Comparison of ENCODE assay signal across 18 cellular contexts in genomic region chr9:69936427-69936826, GRCh38.
DNase-seq lines count a peak whose midpoint lies in the region; ATAC-seq, FAIRE-seq and TF ChIP-seq lines count a peak whose summit lies in the region.
"Had no signal": no experiment of that assay in that cellular context is flagged by ENCODE, and none has a peak within 500 bp of the region (broad histone marks: within the 10 kb centered on the region; RNA-seq: fewer than 3 reads in every experiment).

No MANE protein-coding gene starts in this region.

- no peak overlapping the region for H3K9ac ChIP-seq in neuronal stem cell (ENCODE audit: low read depth, low read length, poor library complexity)
- H3K9ac ChIP-seq: parathyroid adenoma had no signal

- no peak overlapping the region for H2BK12ac ChIP-seq in neuronal stem cell (ENCODE audit: low read length)

- H3K27ac ChIP-seq in A549 (no peak overlapping the region), RWPE2 (ENCODE audit: poor library complexity, severe bottlenecking) (no peak overlapping the region), neuronal stem cell (replicated peaks; ENCODE audit: low read length) (no peak overlapping the region)
- H3K27ac ChIP-seq: gastroesophageal sphincter, parathyroid adenoma had no signal

- H3K23ac ChIP-seq in neuronal stem cell (ENCODE audit: low read depth, low read length, poor library complexity): no peak overlapping the region

- ATAC-seq in A549 (peak; percentile 43 to 44; a peak in 1 of 6 replicates), RWPE2 (ENCODE audit: low read depth) (peak; percentile 58; the same call in 2 of the 3 replicates)
- ATAC-seq: activated T-cell treated with anti-CD3 and anti-CD28 coated beads, Interleukin-2, amount 50 U/mL, for 72 hours; gastroesophageal sphincter had no signal

- no peak overlapping the region for H2AK5ac ChIP-seq in neuronal stem cell (ENCODE audit: low read depth, low read length)

- no peak overlapping the region for H3K4ac ChIP-seq in neuronal stem cell (ENCODE audit: low read length)

- TF ChIP-seq POLR2A in A549 (IDR thresholded peaks at IDR 0.05; ENCODE audit: low read length) (no peak), H54 (IDR thresholded peaks at IDR 0.05; ENCODE audit: low read depth, low read length) (no peak), GM12892 (IDR thresholded peaks at IDR 0.05; ENCODE audit: low read depth, low read length) (no peak)

- H2BK120ac ChIP-seq in neuronal stem cell (ENCODE audit: low read depth, low read length): no peak overlapping the region

- H3K4me2 ChIP-seq in A549 (no peak overlapping the region), neuronal stem cell (ENCODE audit: insufficient read depth, low read length, poor library complexity, severe bottlenecking) (no peak overlapping the region)

- no peak overlapping the region for H3K18ac ChIP-seq in neuronal stem cell (ENCODE audit: low read length)

- CTCF ChIA-PET in A549 (lab: Yijun Ruan, JAX): interaction anchor here (0.6 to 3.2 kb wide), 3 partner anchors 18 to 514 kb away, joined by 4 to 10 read pairs (median 5); partner anchors contain the start of gene APBA1

- H2AFZ ChIP-seq in neuronal stem cell (ENCODE audit: low read length): no peak overlapping the region
- H2AFZ ChIP-seq: parathyroid adenoma had no signal

- DNase-seq in A549 (ENCODE audit: low read depth in 1 of 2, low spot score in 1 of 2) (peak in 1 of 2 experiments; percentile 20), H54 (ENCODE audit: insufficient read length, low spot score) (peak; percentile 42), RWPE2 (ENCODE audit: low spot score) (no peak), fibroblast of mammary gland (ENCODE audit: low read depth) (peak; percentile 75), neuronal stem cell (ENCODE audit: low spot score) (no peak), GOT3 (lab: John Stamatoyannopoulos, UW) (no peak), GM12892 (ENCODE audit: insufficient read length) (no peak)
- DNase-seq in activated T-cell treated with anti-CD3 and anti-CD28 coated beads, Interleukin-2, amount 50 U/mL, for 1 hour: no peak
- DNase-seq: ACHN; activated CD4-positive, alpha-beta T cell treated with anti-CD3 and anti-CD28 coated beads, Interleukin-2, amount 50 U/mL, for 1 hour; activated T-cell treated with anti-CD3 and anti-CD28 coated beads, Interleukin-2, amount 50 U/mL, for 72 hours; amniotic stem cell; immature natural killer cell; NCI-H1105; NCI-H446 treated with DMSO at 0.1 percent for 48 hours; stimulated activated CD4-positive, alpha-beta T cell treated with anti-CD3 and anti-CD28 coated beads, Interleukin-12 subunit alpha, Interleukin-12 subunit beta, amount 100 ng/mL, for 4 hours had no signal

- H3K79me1 ChIP-seq in neuronal stem cell (ENCODE audit: low read depth, low read length): no peaks in the 10 kb centered on the region

- H3K36me3 ChIP-seq in RWPE2 (ENCODE audit: low read depth) (no peaks in the 10 kb centered on the region), neuronal stem cell (replicated peaks in 1 of 2; ENCODE audit: control insufficient read depth in 2 of 2, insufficient read depth in 2 of 2, low read length in 2 of 2) (no peaks in the 10 kb centered on the region)
- H3K36me3 ChIP-seq: gastroesophageal sphincter had no signal

- no peak overlapping the region for H3K4me3 ChIP-seq in A549
- no peak overlapping the region for H3K4me3 ChIP-seq in RWPE2 (ENCODE audit: severe bottlenecking)
- no peak overlapping the region for H3K4me3 ChIP-seq in fibroblast of mammary gland (ENCODE audit: control insufficient read depth, low read depth, low read length)
- H3K4me3 ChIP-seq in neuronal stem cell (ENCODE audit: low read length in 2 of 2): no peak overlapping the region
- H3K4me3 ChIP-seq: gastroesophageal sphincter had no signal

- H2BK15ac ChIP-seq in neuronal stem cell (ENCODE audit: low read length): no peak overlapping the region

- peaks cover 15% of the 10 kb centered on the region; the same call in 1 of the 3 replicates for H3K9me3 ChIP-seq in A549
- peaks cover 10% of the 10 kb centered on the region for H3K9me3 ChIP-seq in RWPE2 (ENCODE audit: severe bottlenecking)
- peaks cover 11 to 14% of the 10 kb centered on the region in 2 donors for H3K9me3 ChIP-seq in neuronal stem cell (replicated peaks in 1 of 2; ENCODE audit: control insufficient read depth in 2 of 2, insufficient read depth in 1 of 2, low read depth in 1 of 2, low read length in 2 of 2)

- H4K8ac ChIP-seq in neuronal stem cell (ENCODE audit: low read depth, low read length): no peak overlapping the region

- H3K4me1 ChIP-seq in A549 (0 out of 3 replicates have a peak, but pooled peaks cover 3% of the 10 kb centered on the region), RWPE2 (ENCODE audit: insufficient read depth, poor library complexity, severe bottlenecking) (no peaks in the 10 kb centered on the region), neuronal stem cell (ENCODE audit: control insufficient read depth in 2 of 2, insufficient read depth in 1 of 2, low read depth in 1 of 2, low read length in 2 of 2) (no peaks in the 10 kb centered on the region)
- H3K4me1 ChIP-seq: gastroesophageal sphincter, parathyroid adenoma had no signal

- TF ChIP-seq RAD21 in A549 (conservative IDR thresholded peaks at IDR 0.05 in 1 of 2, IDR thresholded peaks at IDR 0.05 in 1 of 2): no peak

- 9% methylated on average over 1 of the region's 1 CpG for WGBS in A549 (ENCODE audit: missing lambda C conversion rate)
- WGBS in neuronal stem cell (ENCODE audit: extremely low coverage in 2 of 2, insufficient read length in 2 of 2, insufficient replicate concordance in 1 of 2), 2 donors: no CpG with 5 or more reads among the region's 1 CpG

- POLR2A ChIA-PET in A549 (lab: Yijun Ruan, JAX): no interaction called here

- no peak overlapping the region for H4K91ac ChIP-seq in neuronal stem cell (ENCODE audit: low read depth, low read length, poor library complexity)

- no peak overlapping the region for H2BK5ac ChIP-seq in neuronal stem cell (ENCODE audit: low read length)

- no peak for TF ChIP-seq EP300 in A549 (IDR thresholded peaks at IDR 0.05)

- H3K27me3 ChIP-seq in RWPE2 (ENCODE audit: insufficient read depth, poor library complexity, severe bottlenecking): no peaks in the 10 kb centered on the region
- no peaks in the 10 kb centered on the region for H3K27me3 ChIP-seq in neuronal stem cell (ENCODE audit: control insufficient read depth in 3 of 3, insufficient read depth in 3 of 3, low read depth in 1 of 3, low read length in 3 of 3)
- H3K27me3 ChIP-seq: gastroesophageal sphincter had no signal

- no peak overlapping the region for H3K14ac ChIP-seq in neuronal stem cell (ENCODE audit: low read length)

- TF ChIP-seq CTCF in A549 (IDR thresholded peaks at IDR 0.05): no peak
- no peak for TF ChIP-seq CTCF in RWPE2 (IDR thresholded peaks at IDR 0.05; ENCODE audit: poor library complexity, severe bottlenecking)
- no peak for TF ChIP-seq CTCF in fibroblast of mammary gland (conservative IDR thresholded peaks at IDR 0.05; ENCODE audit: control insufficient read depth, insufficient read depth, low read depth, low read length)

- FAIRE-seq in A549 (lab: Jason Lieb, UNC) (no peak), H54 (lab: Jason Lieb, UNC) (peak; percentile 90), GM12892 (lab: Jason Lieb, UNC) (no peak)

TF ChIP-seq in A549, 52 proteins besides CTCF, POLR2A, EP300 and RAD21:
- TF ChIP-seq HOXA7 (CRISPR knock-in tag; IDR thresholded peaks at IDR 0.05) (no peak), HDAC2 (IDR thresholded peaks at IDR 0.05) (no peak), PBX3 (IDR thresholded peaks at IDR 0.05) (no peak), SMC3 (IDR thresholded peaks at IDR 0.05) (no peak), SREBF2 (IDR thresholded peaks at IDR 0.05) (no peak), EHMT2 (IDR thresholded peaks at IDR 0.05; ENCODE audit: low read depth) (no peak), RFX5 (IDR thresholded peaks at IDR 0.05) (no peak), BCL3 (IDR thresholded peaks at IDR 0.05) (no peak), HEYL (CRISPR knock-in tag; IDR thresholded peaks at IDR 0.05) (no peak), TP53 (CRISPR knock-in tag; IDR thresholded peaks at IDR 0.05) (no peak), TFCP2L1 (CRISPR knock-in tag; IDR thresholded peaks at IDR 0.05) (no peak), BHLHE40 (IDR thresholded peaks at IDR 0.05; ENCODE audit: low read depth, low read length) (no peak), PHF8 (IDR thresholded peaks at IDR 0.05; ENCODE audit: borderline replicate concordance, low read depth) (no peak), RARB (CRISPR knock-in tag; IDR thresholded peaks at IDR 0.05) (no peak)
- TF ChIP-seq, protein P1, sequence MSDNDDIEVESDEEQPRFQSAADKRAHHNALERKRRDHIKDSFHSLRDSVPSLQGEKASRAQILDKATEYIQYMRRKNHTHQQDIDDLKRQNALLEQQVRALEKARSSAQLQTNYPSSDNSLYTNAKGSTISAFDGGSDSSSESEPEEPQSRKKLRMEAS (IDR thresholded peaks at IDR 0.05): no peak

Comparison
In these comparisons a context has a peak if more than half of its experiments do, and no peak if none do; other contexts are left out.
1. DNase-seq: peak in H54 (single experiment) and fibroblast of mammary gland (single experiment); none in RWPE2 (single experiment), neuronal stem cell (single experiment), activated T-cell treated with anti-CD3 and anti-CD28 coated beads, Interleukin-2, amount 50 U/mL, for 1 hour (single experiment), GOT3 (single experiment) and GM12892 (single experiment).